In genomic region chr13:80655778-80656518, GRCh38 we compare ENCODE assay signal across 11 cellular contexts.
"Had no signal": no experiment of that assay in that cellular context is flagged by ENCODE, and none has a peak within 500 bp of the region (broad histone marks: within the 10 kb centered on the region; RNA-seq: fewer than 3 reads in every experiment).

No MANE protein-coding gene starts in this region.

- H3K36me3 ChIP-seq: lower lobe of right lung, transverse colon had no signal

- H3K27ac ChIP-seq: lower lobe of right lung, transverse colon had no signal

- H3K4me3 ChIP-seq: lower lobe of right lung, transverse colon had no signal

- H3K4me1 ChIP-seq: lower lobe of right lung, transverse colon had no signal

- H3K9me3 ChIP-seq: lower lobe of right lung, transverse colon had no signal

- ATAC-seq: effector memory CD8-positive, alpha-beta T cell; naive thymus-derived CD4-positive, alpha-beta T cell had no signal

- DNase-seq: activated CD4-positive, alpha-beta T cell treated with anti-CD3 and anti-CD28 coated beads, Interleukin-2, amount 50 U/mL, for 1 hour; activated CD4-positive, CD25-positive, alpha-beta regulatory T cell; activated naive CD4-positive, alpha-beta T cell treated with anti-CD3 and anti-CD28 coated beads, Interleukin-2, amount 50 U/mL, for 16 hours; effector memory CD8-positive, alpha-beta T cell; hypothalamus; lower lobe of right lung; midbrain; naive thymus-derived CD4-positive, alpha-beta T cell; posterior cingulate gyrus; small intestine; transverse colon had no signal

- H3K27me3 ChIP-seq: transverse colon had no signal
